12 cellular contexts compared by ENCODE assay signal in the genomic region with DNA sequence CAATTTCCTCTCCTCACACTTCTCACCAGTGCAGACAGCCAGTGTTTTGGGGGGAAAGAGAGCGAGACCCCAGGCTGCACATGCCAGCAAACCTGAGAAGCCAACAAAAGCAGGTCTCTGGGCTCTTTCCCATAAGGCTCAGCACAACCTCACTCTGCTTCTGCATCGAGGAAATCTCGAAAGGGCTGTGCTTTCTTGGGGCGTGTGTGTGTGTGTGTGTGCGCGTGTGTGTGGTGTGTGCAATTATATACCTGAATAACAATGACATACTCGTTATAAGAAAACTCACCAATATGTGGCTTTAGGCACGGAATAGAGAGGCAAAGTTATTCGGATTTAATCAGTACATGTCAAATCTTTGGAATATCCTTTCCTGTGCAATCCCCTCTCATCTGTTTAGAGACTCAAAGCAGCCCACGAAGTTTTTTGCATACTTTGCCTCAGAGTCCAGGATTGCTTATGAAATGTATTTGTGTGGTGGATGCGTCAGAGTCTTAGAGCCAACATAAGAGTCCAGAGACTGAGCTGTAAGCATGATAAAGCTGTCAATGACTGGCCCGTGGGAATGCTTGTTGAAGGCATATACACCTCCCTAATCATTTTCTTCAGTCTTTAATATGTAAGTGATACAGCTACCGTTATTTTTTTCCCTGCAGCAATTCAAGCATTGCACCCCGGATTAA. TPM values are rescaled to one million over a fixed set of nuclear protein-coding genes. Genes with fewer than 3 reads are reported as not detected.
DNase-seq lines count a peak whose midpoint lies in the region; ATAC-seq and FAIRE-seq lines count a peak whose summit lies in the region.
"Had no signal": no experiment of that assay in that cellular context is flagged by ENCODE, and none has a peak within 500 bp of the region (broad histone marks: within the 10 kb centered on the region; RNA-seq: fewer than 3 reads in every experiment).

No MANE protein-coding gene starts in this region.

- DNase-seq in GM18507 (ENCODE audit: extremely low spot score, insufficient read length, low read depth) (no peak), astrocyte of the hippocampus (ENCODE audit: low read depth, low spot score) (peak; percentile 54), glomerular visceral epithelial cell (ENCODE audit: extremely low spot score) (peak; percentile 86), NCI-H446 (lab: John Stamatoyannopoulos, UW) (no peak), NCI-H1436 treated with DMSO at 0.1 percent for 48 hours (lab: John Stamatoyannopoulos, UW) (no peak)
- DNase-seq: activated CD8-positive, alpha-beta memory T cell treated with anti-CD3 and anti-CD28 coated beads for 24 hours; activated gamma-delta T cell treated with Interleukin-2 at 50 U/mL for 16 hours; DMS153; NCI-H345 had no signal

- peaks cover 36% of the 10 kb centered on the region for H3K4me1 ChIP-seq in skeletal muscle satellite cell (ENCODE audit: control insufficient read depth, insufficient read depth, low read length)

- ATAC-seq in HG03196 (IDR thresholded peaks at IDR 0.05; ENCODE audit: unreplicated experiment) = no peak
- no peak for ATAC-seq in GM18873 (IDR thresholded peaks at IDR 0.05; ENCODE audit: low FRiP score, unreplicated experiment)

- FAIRE-seq in GM18507 (lab: Jason Lieb, UNC) = peak; percentile 31

- no peaks in the 10 kb centered on the region for H3K9me3 ChIP-seq in skeletal muscle satellite cell (replicated peaks; ENCODE audit: low read length)

- no peaks in the 10 kb centered on the region for H3K27me3 ChIP-seq in skeletal muscle satellite cell (ENCODE audit: control insufficient read depth, insufficient read depth, low read length)

- H3K4me3 ChIP-seq in skeletal muscle satellite cell (ENCODE audit: low read length) = no peak overlapping the region

- no peaks in the 10 kb centered on the region for H3K36me3 ChIP-seq in skeletal muscle satellite cell (ENCODE audit: insufficient read depth, low read length)

- H3K4me2 ChIP-seq in skeletal muscle satellite cell (ENCODE audit: low read length) = no peak overlapping the region

- H3K9ac ChIP-seq in skeletal muscle satellite cell (ENCODE audit: low read depth, low read length) = peak overlapping the region; percentile 50

RNA-seq across cellular contexts. Expression of gene KCNJ15, which starts 2.2 kb away (rescaled TPM):
- total RNA-seq in skeletal muscle satellite cell (2012; rRNA removed) = 20.0 and 24.5 TPM in 2 replicates

Comparison
In these comparisons a context has a peak if more than half of its experiments do, and no peak if none do; other contexts are left out.
1. DNase-seq: peak in astrocyte of the hippocampus (single experiment) and glomerular visceral epithelial cell (single experiment); none in GM18507 (single experiment), NCI-H446 (0 of 2) and NCI-H1436 treated with DMSO at 0.1 percent for 48 hours (single experiment).